Comparison of ENCODE assay signal across 25 cellular contexts in the genomic region with DNA sequence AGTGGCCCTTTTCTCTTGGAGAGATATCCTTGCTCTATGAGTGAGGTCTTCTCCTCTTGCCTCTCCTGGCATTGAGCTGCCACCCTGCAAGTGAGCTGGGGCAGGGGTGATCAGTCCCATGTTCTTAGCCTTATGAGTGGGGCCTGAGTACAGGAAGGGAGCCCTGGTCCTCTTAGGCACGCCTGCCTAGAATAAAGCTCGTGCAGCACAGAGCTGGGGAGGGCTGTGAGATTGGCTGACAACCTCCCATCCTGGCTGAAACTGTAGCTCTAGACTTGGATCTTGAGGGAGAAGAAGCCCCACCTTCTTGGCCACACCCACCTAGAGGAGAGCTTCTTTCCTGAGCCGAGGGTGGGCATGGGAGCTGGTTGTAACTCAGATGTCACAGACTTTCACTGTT.
"Had no signal": no experiment of that assay in that cellular context is flagged by ENCODE, and none has a peak within 500 bp of the region (broad histone marks: within the 10 kb centered on the region; RNA-seq: fewer than 3 reads in every experiment).

No MANE protein-coding gene starts in this region.

- ATAC-seq: heart right ventricle; left colon; left ventricle myocardium superior; lower lobe of right lung; stimulated activated memory B cell treated with anti-CD40 and anti-IgM and Interleukin-4, amounts not matched to agents 10 μg/mL and 1 μg/mL and 100 μg/mL, for 72 hours; stimulated activated naive CD8-positive, alpha-beta T cell treated with anti-CD3 and anti-CD28 coated beads, Interleukin-15, Interleukin-2, amounts not matched to agents 100 U/mL and 50 U/mL, for 24 hours had no signal

- DNase-seq: cortex of kidney; effector CD4-positive, alpha-beta T cell; esophagus squamous epithelium; foreskin melanocyte; glutamatergic neuron; heart right ventricle; hippocampal formation; kidney glomerular epithelial cell; left colon; left ventricle myocardium superior; lower lobe of right lung; natural killer cell; sigmoid colon; stimulated activated CD4-positive, alpha-beta T cell treated with anti-CD3 and anti-CD28 coated beads, Interleukin-4, amount 100 ng/mL, for 4 hours; stimulated activated naive CD8-positive, alpha-beta T cell treated with anti-CD3 and anti-CD28 coated beads, Interleukin-15, Interleukin-2, amounts not matched to agents 100 U/mL and 50 U/mL, for 24 hours; substantia nigra; upper lobe of left lung; uterus had no signal

- H3K36me3 Mint-ChIP-seq: stimulated activated memory B cell treated with anti-CD40 and anti-IgM and Interleukin-4, amounts not matched to agents 10 μg/mL and 1 μg/mL and 100 μg/mL, for 72 hours had no signal

- H3K27me3 ChIP-seq: esophagus squamous epithelium, heart right ventricle, sigmoid colon, tibial nerve, upper lobe of left lung, uterus had no signal

- H3K27ac Mint-ChIP-seq: memory B cell; natural killer cell; progenitor cell of endocrine pancreas; stimulated activated memory B cell treated with anti-CD40 and anti-IgM and Interleukin-4, amounts not matched to agents 10 μg/mL and 1 μg/mL and 100 μg/mL, for 72 hours had no signal

- H3K4me1 Mint-ChIP-seq: memory B cell; natural killer cell; stimulated activated memory B cell treated with anti-CD40 and anti-IgM and Interleukin-4, amounts not matched to agents 10 μg/mL and 1 μg/mL and 100 μg/mL, for 72 hours had no signal

- H3K27me3 Mint-ChIP-seq: memory B cell; stimulated activated memory B cell treated with anti-CD40 and anti-IgM and Interleukin-4, amounts not matched to agents 10 μg/mL and 1 μg/mL and 100 μg/mL, for 72 hours had no signal

- H3K27ac ChIP-seq: esophagus squamous epithelium, heart right ventricle, lower lobe of right lung, neutrophil, parathyroid adenoma, sigmoid colon, thoracic aorta, tibial nerve, upper lobe of left lung, uterus had no signal

- H3K9me3 ChIP-seq: esophagus squamous epithelium, lower lobe of right lung, neutrophil, sigmoid colon, thoracic aorta, tibial nerve, uterus had no signal

- H3K4me1 ChIP-seq: esophagus squamous epithelium, lower lobe of right lung, parathyroid adenoma, sigmoid colon, tibial nerve, upper lobe of left lung, uterus had no signal

- H3K36me3 ChIP-seq: esophagus squamous epithelium, heart right ventricle, lower lobe of right lung, neutrophil, sigmoid colon, thoracic aorta, tibial nerve, upper lobe of left lung, uterus had no signal

- H3K4me3 Mint-ChIP-seq: memory B cell; natural killer cell; stimulated activated memory B cell treated with anti-CD40 and anti-IgM and Interleukin-4, amounts not matched to agents 10 μg/mL and 1 μg/mL and 100 μg/mL, for 72 hours had no signal

- H3K4me3 ChIP-seq: esophagus squamous epithelium, heart right ventricle, lower lobe of right lung, sigmoid colon, thoracic aorta, tibial nerve, upper lobe of left lung, uterus had no signal
